In genomic region chr16:58678716-58679115, GRCh38 we compare ENCODE assay signal across 10 cellular contexts. TPM values are rescaled to one million over a fixed set of nuclear protein-coding genes. Genes with fewer than 3 reads are reported as not detected.
DNase-seq lines count a peak whose midpoint lies in the region; ATAC-seq and TF ChIP-seq lines count a peak whose summit lies in the region.
"Had no signal": no experiment of that assay in that cellular context is flagged by ENCODE, and none has a peak within 500 bp of the region (broad histone marks: within the 10 kb centered on the region; RNA-seq: fewer than 3 reads in every experiment).

No MANE protein-coding gene starts in this region.

- no peaks in the 10 kb centered on the region for H3K36me3 Mint-ChIP-seq in activated CD8-positive, alpha-beta T cell treated with anti-CD3 and anti-CD28 coated beads for 36 hours (ENCODE audit: low read depth)
- peaks cover 6% of the 10 kb centered on the region for H3K36me3 Mint-ChIP-seq in activated CD8-positive, alpha-beta T cell treated with anti-CD3 and anti-CD28 coated beads, Interleukin-2, amount 10 ng/mL, durations not matched to agents 7 days and 5 days (ENCODE audit: low read depth)

- ATAC-seq in activated CD8-positive, alpha-beta T cell treated with anti-CD3 and anti-CD28 coated beads for 36 hours: peak; percentile 47
- no peak for ATAC-seq in activated CD8-positive, alpha-beta T cell treated with anti-CD3 and anti-CD28 coated beads, Interleukin-2, amount 10 ng/mL, durations not matched to agents 7 days and 5 days
- peak; percentile 79 for ATAC-seq in SK-N-SH treated with all-trans-retinoic acid at 6 μM for 48 hours

- DNase-seq in activated CD8-positive, alpha-beta T cell treated with anti-CD3 and anti-CD28 coated beads for 36 hours: peak; percentile 24
- no peak for DNase-seq in activated CD8-positive, alpha-beta T cell treated with anti-CD3 and anti-CD28 coated beads, Interleukin-2, amount 10 ng/mL, durations not matched to agents 7 days and 5 days
- DNase-seq in head of caudate nucleus: peak in 39 of 42 donors; percentile 14 to 79 (median 58)
- DNase-seq in superior temporal gyrus (ENCODE audit: extremely low spot score): peak; percentile 76
- no peak for DNase-seq in uterus
- no peak for DNase-seq in lower leg skin (ENCODE audit: low spot score in 2 of 2)
- DNase-seq in SKM-1 treated with dmso at 0.1 percent for 144 hours (lab: John Stamatoyannopoulos, UW; ENCODE audit: unreplicated experiment): no peak

- no peaks in the 10 kb centered on the region for H3K27me3 ChIP-seq in uterus
- H3K27me3 ChIP-seq: BLaER1 had no signal

- peaks cover 0 to 4% of the 10 kb centered on the region in 2 donors for H3K4me1 ChIP-seq in uterus

- POLR2A ChIA-PET in activated CD8-positive, alpha-beta T cell treated with anti-CD3 and anti-CD28 coated beads for 36 hours (lab: Charles Lee): interaction anchor here (0.5 to 1.0 kb wide), 3 partner anchors 53 to 471 kb away, joined by 3 read pairs; no protein-coding TSS in a partner anchor
- POLR2A ChIA-PET in activated CD8-positive, alpha-beta T cell treated with anti-CD3 and anti-CD28 coated beads, Interleukin-2, amount 10 ng/mL, durations not matched to agents 7 days and 5 days (lab: Charles Lee): no interaction called here

- no peak overlapping the region for H3K27ac Mint-ChIP-seq in activated CD8-positive, alpha-beta T cell treated with anti-CD3 and anti-CD28 coated beads for 36 hours
- no peak overlapping the region for H3K27ac Mint-ChIP-seq in activated CD8-positive, alpha-beta T cell treated with anti-CD3 and anti-CD28 coated beads, Interleukin-2, amount 10 ng/mL, durations not matched to agents 7 days and 5 days
- H3K27ac Mint-ChIP-seq: activated T-helper 1 cell treated with anti-CD3 and anti-CD28 coated beads, Interleukin-12 subunit alpha, Interleukin-12 subunit beta, Interleukin-2, Interleukin-4 antibody, amounts not matched to agents 30 ng/mL and 10 ng/mL and 1 ng/mL, durations not matched to agents 14 hours and 24 hours and 36 hours had no signal

- no peak overlapping the region for H3K4me3 Mint-ChIP-seq in activated CD8-positive, alpha-beta T cell treated with anti-CD3 and anti-CD28 coated beads for 36 hours
- H3K4me3 Mint-ChIP-seq in activated CD8-positive, alpha-beta T cell treated with anti-CD3 and anti-CD28 coated beads, Interleukin-2, amount 10 ng/mL, durations not matched to agents 7 days and 5 days: no peak overlapping the region
- H3K4me3 Mint-ChIP-seq: activated T-helper 1 cell treated with anti-CD3 and anti-CD28 coated beads, Interleukin-12 subunit alpha, Interleukin-12 subunit beta, Interleukin-2, Interleukin-4 antibody, amounts not matched to agents 30 ng/mL and 10 ng/mL and 1 ng/mL, durations not matched to agents 14 hours and 24 hours and 36 hours had no signal

- no peaks in the 10 kb centered on the region for H3K9me3 ChIP-seq in uterus
- H3K9me3 ChIP-seq: BLaER1 had no signal

- no peak for TF ChIP-seq CTCF in activated CD8-positive, alpha-beta T cell treated with anti-CD3 and anti-CD28 coated beads for 36 hours (IDR thresholded peaks at IDR 0.05)
- TF ChIP-seq CTCF in uterus (IDR thresholded peaks at IDR 0.05) (no peak), lower leg skin (IDR thresholded peaks at IDR 0.05) (no peak)

- H3K9me3 Mint-ChIP-seq in activated CD8-positive, alpha-beta T cell treated with anti-CD3 and anti-CD28 coated beads for 36 hours: no peaks in the 10 kb centered on the region
- H3K9me3 Mint-ChIP-seq in activated CD8-positive, alpha-beta T cell treated with anti-CD3 and anti-CD28 coated beads, Interleukin-2, amount 10 ng/mL, durations not matched to agents 7 days and 5 days (ENCODE audit: insufficient read depth): no peaks in the 10 kb centered on the region
- H3K9me3 Mint-ChIP-seq: activated T-helper 1 cell treated with anti-CD3 and anti-CD28 coated beads, Interleukin-12 subunit alpha, Interleukin-12 subunit beta, Interleukin-2, Interleukin-4 antibody, amounts not matched to agents 30 ng/mL and 10 ng/mL and 1 ng/mL, durations not matched to agents 14 hours and 24 hours and 36 hours had no signal

- H3K27ac ChIP-seq in uterus: no peak overlapping the region
- H3K27ac ChIP-seq: BLaER1 had no signal

- CTCF ChIA-PET in activated CD8-positive, alpha-beta T cell treated with anti-CD3 and anti-CD28 coated beads for 36 hours (lab: Charles Lee): interaction anchor here (3.0 kb wide), 1 partner anchor 78 kb away, joined by 15 read pairs; no protein-coding TSS in a partner anchor
- CTCF ChIA-PET in activated CD8-positive, alpha-beta T cell treated with anti-CD3 and anti-CD28 coated beads, Interleukin-2, amount 10 ng/mL, durations not matched to agents 7 days and 5 days (lab: Charles Lee): interaction anchor here (2.1 kb wide), 1 partner anchor 77 kb away, joined by 14 read pairs; no protein-coding TSS in a partner anchor

- H3K4me3 ChIP-seq in uterus: no peak overlapping the region
- no peak overlapping the region for H3K4me3 ChIP-seq in lower leg skin (ENCODE audit: low read depth, poor library complexity, severe bottlenecking)
- H3K4me3 ChIP-seq: BLaER1 had no signal

- no peaks in the 10 kb centered on the region for H3K36me3 ChIP-seq in uterus

- intact Hi-C loops in activated CD8-positive, alpha-beta T cell treated with anti-CD3 and anti-CD28 coated beads for 36 hours (cut with micrococcal nuclease): no loop called here
- intact Hi-C loops in head of caudate nucleus (cut with DNase I) (no loop called here), uterus (cut with DNase I; ENCODE audit: low total_unique reads) (no loop called here), lower leg skin (cut with DNase I; ENCODE audit: low total_unique reads) (no loop called here)

- H3K27me3 Mint-ChIP-seq in activated CD8-positive, alpha-beta T cell treated with anti-CD3 and anti-CD28 coated beads for 36 hours: no peaks in the 10 kb centered on the region
- H3K27me3 Mint-ChIP-seq in activated CD8-positive, alpha-beta T cell treated with anti-CD3 and anti-CD28 coated beads, Interleukin-2, amount 10 ng/mL, durations not matched to agents 7 days and 5 days (ENCODE audit: low read depth): no peaks in the 10 kb centered on the region

- peaks cover 8% of the 10 kb centered on the region for H3K4me1 Mint-ChIP-seq in activated CD8-positive, alpha-beta T cell treated with anti-CD3 and anti-CD28 coated beads for 36 hours (ENCODE audit: low read depth)
- H3K4me1 Mint-ChIP-seq in activated CD8-positive, alpha-beta T cell treated with anti-CD3 and anti-CD28 coated beads, Interleukin-2, amount 10 ng/mL, durations not matched to agents 7 days and 5 days (ENCODE audit: low read depth): peaks cover 9% of the 10 kb centered on the region

- TF ChIP-seq POLR2A in uterus (IDR thresholded peaks at IDR 0.05) (no peak), lower leg skin (IDR thresholded peaks at IDR 0.05) (no peak)

- 55 to 65% methylated on average over 3 of the region's 3 CpGs for WGBS in lower leg skin, 2 donors

TF ChIP-seq in SK-N-SH treated with all-trans-retinoic acid at 6 μM for 48 hours, 23 proteins besides CTCF, POLR2A, EP300 and RAD21:
- TF ChIP-seq, protein P1, sequence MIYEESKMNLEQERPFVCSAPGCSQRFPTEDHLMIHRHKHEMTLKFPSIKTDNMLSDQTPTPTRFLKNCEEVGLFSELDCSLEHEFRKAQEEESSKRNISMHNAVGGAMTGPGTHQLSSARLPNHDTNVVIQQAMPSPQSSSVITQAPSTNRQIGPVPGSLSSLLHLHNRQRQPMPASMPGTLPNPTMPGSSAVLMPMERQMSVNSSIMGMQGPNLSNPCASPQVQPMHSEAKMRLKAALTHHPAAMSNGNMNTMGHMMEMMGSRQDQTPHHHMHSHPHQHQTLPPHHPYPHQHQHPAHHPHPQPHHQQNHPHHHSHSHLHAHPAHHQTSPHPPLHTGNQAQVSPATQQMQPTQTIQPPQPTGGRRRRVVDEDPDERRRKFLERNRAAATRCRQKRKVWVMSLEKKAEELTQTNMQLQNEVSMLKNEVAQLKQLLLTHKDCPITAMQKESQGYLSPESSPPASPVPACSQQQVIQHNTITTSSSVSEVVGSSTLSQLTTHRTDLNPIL (CRISPR knock-in tag; IDR thresholded peaks at IDR 0.05; ENCODE audit: low read depth): no peak
- TF ChIP-seq ZNF565 (CRISPR knock-in tag; conservative IDR thresholded peaks at IDR 0.05; ENCODE audit: low read depth): no peak
TF ChIP-seq in SK-N-SH treated with all-trans-retinoic acid at 6 μM for 48 hours: peak in this region for 0.

RNA-seq across cellular contexts. Expression of gene SLC38A7, which starts 5.9 kb away (rescaled TPM):
- total RNA-seq in activated CD8-positive, alpha-beta T cell treated with anti-CD3 and anti-CD28 coated beads for 36 hours: 1 to 10 TPM; 5.1 to 6.0 TPM
- 10 to 100 TPM in 1 of 2 experiments, 1 to 10 TPM in 1; 9.9 to 10.3 TPM for total RNA-seq in activated CD8-positive, alpha-beta T cell treated with anti-CD3 and anti-CD28 coated beads, Interleukin-2, amount 10 ng/mL, durations not matched to agents 7 days and 5 days
- total RNA-seq in uterus (10 to 100 TPM in 2 of 4 donors, 1 to 10 TPM in 2; 6.2 to 15.5 (median 10.2) TPM), lower leg skin (10 to 100 TPM in 2 of 4 donors, 1 to 10 TPM in 2; 3.3 to 20.7 (median 10.2) TPM)

RNA-seq across cellular contexts. Expression of gene CNOT1, which starts 49.1 kb away (rescaled TPM):
- 100 to 1,000 TPM; 274 to 281 TPM for total RNA-seq in activated CD8-positive, alpha-beta T cell treated with anti-CD3 and anti-CD28 coated beads for 36 hours
- 100 to 1,000 TPM; 262 TPM for total RNA-seq in activated CD8-positive, alpha-beta T cell treated with anti-CD3 and anti-CD28 coated beads, Interleukin-2, amount 10 ng/mL, durations not matched to agents 7 days and 5 days
- total RNA-seq in uterus (100 to 1,000 TPM in 3 of 4 donors, 10 to 100 TPM in 1; 69.4 to 173 (median 151) TPM), lower leg skin (100 to 1,000 TPM in 2 of 4 donors, 10 to 100 TPM in 2; 80.1 to 118 (median 102) TPM)

RNA-seq across cellular contexts. Expression of gene GOT2, which starts 55.4 kb away (rescaled TPM):
- 100 to 1,000 TPM; 159 to 166 TPM for total RNA-seq in activated CD8-positive, alpha-beta T cell treated with anti-CD3 and anti-CD28 coated beads for 36 hours
- total RNA-seq in activated CD8-positive, alpha-beta T cell treated with anti-CD3 and anti-CD28 coated beads, Interleukin-2, amount 10 ng/mL, durations not matched to agents 7 days and 5 days: 10 to 100 TPM; 91.8 to 96.4 TPM
- total RNA-seq in uterus: 10 to 100 TPM; 12.6 to 54.9 (median 43.7) TPM
- 10 to 100 TPM; 47.5 to 63.6 (median 57.6) TPM for total RNA-seq in lower leg skin

Comparison
In these comparisons a context has a peak if more than half of its experiments do, and no peak if none do; other contexts are left out.
1. DNase-seq: peak in activated CD8-positive, alpha-beta T cell treated with anti-CD3 and anti-CD28 coated beads for 36 hours (single experiment), head of caudate nucleus (39 of 42) and superior temporal gyrus (single experiment); none in activated CD8-positive, alpha-beta T cell treated with anti-CD3 and anti-CD28 coated beads, Interleukin-2, amount 10 ng/mL, durations not matched to agents 7 days and 5 days (single experiment), uterus (0 of 2), lower leg skin (0 of 2) and SKM-1 treated with dmso at 0.1 percent for 144 hours (single experiment).